ENCODE assay signal across 1 cellular context in genomic region chr11:69446108-69446507, GRCh38.
TF ChIP-seq lines count a peak whose summit lies in the region.

No MANE protein-coding gene starts in this region.

TF ChIP-seq in GM23338, 12 proteins besides CTCF, POLR2A, EP300 and RAD21 (continued from another document):
- no peak for TF ChIP-seq REST (IDR thresholded peaks at IDR 0.05; ENCODE audit: unreplicated experiment)
- no peak for TF ChIP-seq ETS1 (IDR thresholded peaks at IDR 0.05)
- no peak for TF ChIP-seq ZNF114 (CRISPR knock-in tag; IDR thresholded peaks at IDR 0.05)
- TF ChIP-seq ZNF462 (CRISPR knock-in tag; IDR thresholded peaks at IDR 0.05): no peak
- no peak for TF ChIP-seq POLR2AphosphoS5 (IDR thresholded peaks at IDR 0.05; ENCODE audit: low read depth)
- TF ChIP-seq ZNF331 (CRISPR knock-in tag; IDR thresholded peaks at IDR 0.05; ENCODE audit: low read depth): no peak
- TF ChIP-seq JUNB (IDR thresholded peaks at IDR 0.05; ENCODE audit: unreplicated experiment): no peak
- no peak for TF ChIP-seq EZH2 (IDR thresholded peaks at IDR 0.05; ENCODE audit: low read depth, unreplicated experiment)
TF ChIP-seq in GM23338: peak in this region for 0.
